Comparison of ENCODE assay signal across 13 cellular contexts in the genomic region with DNA sequence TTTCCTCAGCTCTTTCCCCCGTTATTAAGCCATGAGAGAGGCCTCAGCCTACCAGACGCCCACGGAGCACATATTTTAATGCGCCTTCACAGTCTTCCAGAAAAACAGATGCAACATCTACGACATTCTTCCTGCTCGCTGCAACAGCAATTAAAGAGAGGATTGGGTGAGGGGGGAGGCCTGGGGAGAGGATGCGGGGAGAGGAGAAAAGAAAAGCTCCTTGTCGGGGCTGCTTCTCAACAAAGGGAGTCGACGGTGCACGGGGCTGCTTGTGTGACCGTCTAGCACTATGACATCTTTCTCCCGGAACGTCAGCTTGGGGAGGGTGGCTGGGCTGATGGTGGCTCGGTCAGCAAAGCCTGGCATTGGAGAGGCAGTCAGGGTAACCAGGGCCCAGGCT. TPM values are rescaled to one million over a fixed set of nuclear protein-coding genes. Genes with fewer than 3 reads are reported as not detected.
DNase-seq lines count a peak whose midpoint lies in the region; ATAC-seq and TF ChIP-seq lines count a peak whose summit lies in the region.
"Had no signal": no experiment of that assay in that cellular context is flagged by ENCODE, and none has a peak within 500 bp of the region (broad histone marks: within the 10 kb centered on the region; RNA-seq: fewer than 3 reads in every experiment).

No MANE protein-coding gene starts in this region.

- no peaks in the 10 kb centered on the region for H3K36me3 ChIP-seq in transverse colon

- in situ Hi-C loops in transverse colon (cut with MboI; ENCODE audit: low pct_ligation_motif_present in 1 of 4, low pct_unique_long_range_greater_than_20kb in 1 of 4, low sequenced_read_pairs in 3 of 4) = no loop called here

- H3K36me3 Mint-ChIP-seq in neural crest cell (ENCODE audit: low read depth) (no peaks in the 10 kb centered on the region), T-helper 17 cell (ENCODE audit: low read depth) (peaks cover 5% of the 10 kb centered on the region)

- H3K4me3 Mint-ChIP-seq in neural crest cell (peak overlapping the region; percentile 5), T-helper 17 cell (no peak overlapping the region)
- H3K4me3 Mint-ChIP-seq: activated CD8-positive, alpha-beta T cell treated with anti-CD3 and anti-CD28 coated beads for 36 hours had no signal

- H3K27me3 Mint-ChIP-seq in neural crest cell (ENCODE audit: low read depth) = no peaks in the 10 kb centered on the region
- peaks cover 21% of the 10 kb centered on the region for H3K27me3 Mint-ChIP-seq in T-helper 17 cell

- H3K4me1 Mint-ChIP-seq in neural crest cell = peaks cover 35% of the 10 kb centered on the region
- H3K4me1 Mint-ChIP-seq in T-helper 17 cell = peaks cover 2% of the 10 kb centered on the region

- peak overlapping the region; percentile 73 to 87 (median 83) for H3K27ac ChIP-seq in transverse colon
- H3K27ac ChIP-seq: foreskin keratinocyte had no signal

- no peak for TF ChIP-seq POLR2A in transverse colon (IDR thresholded peaks at IDR 0.05)

- H3K9me3 ChIP-seq in transverse colon = no peaks in the 10 kb centered on the region
- H3K9me3 ChIP-seq in T-helper 17 cell (ENCODE audit: control insufficient read depth, low read length, poor library complexity, severe bottlenecking) = no peaks in the 10 kb centered on the region

- whole genome bisulfite sequencing in transverse colon (ENCODE audit: low coverage in 1 of 2), 2 donors = 51 to 67% methylated on average over 13 to 15 of the region's 15 CpGs

- TF ChIP-seq CTCF in foreskin fibroblast (IDR thresholded peaks at IDR 0.05; ENCODE audit: low read depth, low read length) (no peak), neural crest cell (conservative IDR thresholded peaks at IDR 0.05) (no peak), transverse colon (IDR thresholded peaks at IDR 0.05) (no peak)

- peak overlapping the region; percentile 88 for H3K27ac Mint-ChIP-seq in neural crest cell (ENCODE audit: unreplicated experiment)
- no peak overlapping the region for H3K27ac Mint-ChIP-seq in T-helper 17 cell
- H3K27ac Mint-ChIP-seq: activated CD8-positive, alpha-beta T cell treated with anti-CD3 and anti-CD28 coated beads for 36 hours had no signal

- H3K9me3 Mint-ChIP-seq in neural crest cell = peaks cover 8% of the 10 kb centered on the region

- no peak for TF ChIP-seq EP300 in transverse colon (IDR thresholded peaks at IDR 0.05; ENCODE audit: low read depth)

- H3K4me3 ChIP-seq in foreskin fibroblast (ENCODE audit: low read depth in 1 of 2, low read length in 2 of 2) (no peak overlapping the region), transverse colon (no peak overlapping the region)

- DNase-seq in astrocyte of the hippocampus (ENCODE audit: low read depth, low spot score) (peak; percentile 23), foreskin fibroblast (peak; percentile 18 to 61), neural crest cell (ENCODE audit: low read depth, low spot score) (peak; percentile 31), transverse colon (no peak), middle frontal gyrus (ENCODE audit: extremely low spot score, low spot score) (no peak), T-helper 17 cell (no peak)
- DNase-seq: activated CD8-positive, alpha-beta T cell treated with anti-CD3 and anti-CD28 coated beads for 36 hours; DMS 273 treated with DMSO at 0.1 percent for 48 hours; foreskin keratinocyte; NCI-H526; SW 1271 had no signal

- ATAC-seq in GM19395 (IDR thresholded peaks at IDR 0.05; ENCODE audit: unreplicated experiment) = no peak
- no peak for ATAC-seq in T-helper 17 cell
- ATAC-seq in GM18909 (IDR thresholded peaks at IDR 0.05; ENCODE audit: poor library complexity, unreplicated experiment) = no peak
- ATAC-seq: activated CD8-positive, alpha-beta T cell treated with anti-CD3 and anti-CD28 coated beads for 36 hours; foreskin keratinocyte had no signal

- intact Hi-C loops in transverse colon (cut with DNase I; ENCODE audit: low total_unique reads) = no loop called here

- no peaks in the 10 kb centered on the region for H3K27me3 ChIP-seq in transverse colon

- H3K4me1 ChIP-seq in transverse colon = peaks cover 4 to 12% (median 8%) of the 10 kb centered on the region in 4 donors
- H3K4me1 ChIP-seq: foreskin keratinocyte had no signal

RNA-seq across cellular contexts. Expression of a gene that starts 37.6 kb away (rescaled TPM):
- total RNA-seq in neural crest cell (5.7 and 6.1 TPM in 2 replicates), transverse colon (100 to 1,000 TPM in 2 of 4 donors, 10 to 100 TPM in 2; 74.6 to 168 (median 94.5) TPM), T-helper 17 cell (under 1 TPM; 0.07 to 0.23 TPM)

Comparison
In these comparisons a context has a peak if more than half of its experiments do, and no peak if none do; other contexts are left out.
1. DNase-seq: peak in astrocyte of the hippocampus (single experiment), foreskin fibroblast (2 of 2) and neural crest cell (single experiment); none in transverse colon (single experiment), middle frontal gyrus (single experiment) and T-helper 17 cell (0 of 3).
2. RNA of a gene that starts 37.6 kb away (total RNA-seq): 74.6 to 168 TPM in transverse colon; 5.7 to 6.1 TPM in neural crest cell and 0.07 to 0.23 TPM in T-helper 17 cell; every median in the first group is over 10 times any median in the second.